Comparison of ENCODE assay signal across 8 cellular contexts in the genomic region with DNA sequence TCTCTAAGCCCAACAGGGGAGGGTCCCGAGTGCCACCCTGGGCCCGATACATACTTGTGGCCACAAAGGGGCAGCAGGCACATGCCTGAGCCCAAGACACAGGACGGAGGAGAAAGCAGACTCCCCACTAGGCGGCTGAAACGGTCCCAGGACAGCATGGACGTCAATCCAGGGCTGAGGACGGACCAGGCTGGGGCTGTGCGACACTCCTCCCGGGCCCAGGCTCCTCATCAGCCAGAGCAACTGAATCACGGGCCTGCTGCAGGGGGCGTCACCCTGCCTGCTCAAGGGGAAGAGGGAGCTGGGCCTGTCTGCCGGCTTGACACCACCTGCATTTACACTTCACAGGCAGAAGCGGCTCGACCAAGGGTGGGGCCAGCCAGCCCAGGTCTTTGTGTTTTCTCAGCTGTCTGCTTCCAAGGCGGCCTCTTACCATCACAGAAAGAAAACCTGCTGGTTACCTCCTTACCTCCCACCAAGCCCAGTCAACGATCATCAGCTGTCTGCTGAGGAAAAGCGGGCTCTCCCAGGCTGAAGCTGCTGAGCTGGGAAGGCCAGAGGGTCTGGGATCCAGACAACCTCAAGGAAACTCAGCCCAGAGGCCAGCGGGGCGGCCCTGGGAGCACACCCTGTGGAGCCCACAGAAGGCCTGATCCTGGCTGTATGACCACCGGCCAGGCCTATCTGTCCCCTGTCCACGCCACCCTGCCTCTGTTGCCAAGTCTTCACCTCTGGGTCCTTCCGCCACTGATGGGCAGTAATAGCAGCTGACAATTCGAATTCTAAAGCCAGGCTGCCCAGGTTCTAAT. TPM values are rescaled to one million over a fixed set of nuclear protein-coding genes. Genes with fewer than 3 reads are reported as not detected.
A peak's percentile ranks its signal among the peaks of the same experiment; 100 is the strongest.
DNase-seq lines count a peak whose midpoint lies in the region; TF ChIP-seq lines count a peak whose summit lies in the region.

No MANE protein-coding gene starts in this region.

- peak; percentile 12 for TF ChIP-seq CTCF in GM13977 (IDR thresholded peaks at IDR 0.05; ENCODE audit: extremely low read depth, insufficient read depth, missing control alignments)
- peak; percentile 22 for TF ChIP-seq CTCF in fibroblast of villous mesenchyme (IDR thresholded peaks at IDR 0.05; ENCODE audit: insufficient read depth, low read depth, low read length)
- TF ChIP-seq CTCF in retinal pigment epithelial cell (conservative IDR thresholded peaks at IDR 0.05; ENCODE audit: low read depth, low read length) = peak; percentile 65

- no peak for DNase-seq in GM13977 (ENCODE audit: low spot score)
- peak; percentile 87 for DNase-seq in NCI-H748 (lab: John Stamatoyannopoulos, UW; ENCODE audit: unreplicated experiment)
- DNase-seq in fibroblast of villous mesenchyme (ENCODE audit: low read depth) = no peak
- DNase-seq in retinal pigment epithelial cell (ENCODE audit: low read depth) = no peak
- DNase-seq in ACHN = no peak
- DNase-seq in stimulated activated CD4-positive, alpha-beta T cell treated with anti-CD3 and anti-CD28 coated beads, Interleukin-4, amount 100 ng/mL, for 24 hours = no peak
- no peak for DNase-seq in NOMO-1 (lab: John Stamatoyannopoulos, UW; ENCODE audit: unreplicated experiment in 2 of 2)
- no peak for DNase-seq in germinal center (ENCODE audit: low spot score)

- H3K4me3 ChIP-seq in fibroblast of villous mesenchyme (ENCODE audit: low read depth, low read length) = no peak overlapping the region
- no peak overlapping the region for H3K4me3 ChIP-seq in retinal pigment epithelial cell (ENCODE audit: low read length)

- in situ Hi-C loops in GM13977 (cut with MboI; ENCODE audit: low pct_unique_long_range_greater_than_20kb, low sequenced_read_pairs, unreplicated experiment) = no loop called here
- in situ Hi-C loops in ACHN (cut with HindIII; ENCODE audit: low pct_ligation_motif_present, low pct_unique_long_range_greater_than_20kb, low sequenced_read_pairs) = no loop called here

RNA-seq across cellular contexts. Expression of a gene that starts 26.4 kb away (rescaled TPM):
- total RNA-seq in fibroblast of villous mesenchyme = 72.5 and 88.6 TPM in 2 replicates

RNA-seq across cellular contexts. Expression of a gene that starts 40.3 kb away (rescaled TPM):
- 23.3 and 23.5 TPM in 2 replicates for total RNA-seq in fibroblast of villous mesenchyme

Comparison
In these comparisons a context has a peak if more than half of its experiments do, and no peak if none do; other contexts are left out.
1. CTCF ChIP-seq: peak in every context shown above with its lines; median percentile 65 in retinal pigment epithelial cell; 22 in fibroblast of villous mesenchyme; 12 in GM13977.